ENCODE assay signal across 22 cellular contexts in genomic region chr2:128394004-128394730, GRCh38.
DNase-seq lines count a peak whose midpoint lies in the region; ATAC-seq, FAIRE-seq and TF ChIP-seq lines count a peak whose summit lies in the region.
"Had no signal": no experiment of that assay in that cellular context is flagged by ENCODE, and none has a peak within 500 bp of the region (broad histone marks: within the 10 kb centered on the region; RNA-seq: fewer than 3 reads in every experiment).

No MANE protein-coding gene starts in this region.

- DNase-seq in CD14-positive monocyte (ENCODE audit: low spot score) (peak; percentile 2), OCI-M1 (lab: John Stamatoyannopoulos, UW) (peak; percentile 18), H1 (ENCODE audit: low read depth in 1 of 2, low spot score in 2 of 2) (no peak), posterior vena cava (ENCODE audit: low spot score) (peak; percentile 22), MCF 10A (ENCODE audit: unreplicated experiment) (no peak), germinal center (ENCODE audit: low spot score) (no peak), SK-N-SH (no peak)
- DNase-seq: AML-193; CD4-positive, alpha-beta memory T cell; DMS79 treated with DMSO at 0.1 percent for 48 hours; GDM1; MM.1S; NCI-H1105; NCI-H187; NCI-H2171; NCI-H82; SHP77 had no signal

- TF ChIP-seq RAD21 in H1 (IDR thresholded peaks at IDR 0.05 in 1 of 2, conservative IDR thresholded peaks at IDR 0.05 in 1 of 2; ENCODE audit: low read depth in 2 of 2, low read length in 2 of 2) (no peak), SK-N-SH (IDR thresholded peaks at IDR 0.05; ENCODE audit: low read length) (no peak)

- H3K36me3 ChIP-seq in H1 (ENCODE audit: control insufficient read depth in 2 of 4, insufficient read depth in 4 of 4, low read length in 3 of 4) (no peaks in the 10 kb centered on the region), SK-N-SH (replicated peaks in 1 of 2; ENCODE audit: control insufficient read depth in 1 of 2, insufficient read depth in 2 of 2, low read length in 1 of 2) (no peaks in the 10 kb centered on the region)
- H3K36me3 ChIP-seq: Peyer's patch had no signal

- no peak overlapping the region for H2BK20ac ChIP-seq in H1 (ENCODE audit: low read length)

- H2BK120ac ChIP-seq in H1 (replicated peaks; ENCODE audit: low read depth, low read length), result no peak overlapping the region

- no peak overlapping the region for H3K4ac ChIP-seq in H1 (replicated peaks; ENCODE audit: insufficient read length, low read depth, low read length)

- H2AFZ ChIP-seq in H1 (ENCODE audit: low read length), result no peak overlapping the region
- H2AFZ ChIP-seq in SK-N-SH (ENCODE audit: low read depth), result no peak overlapping the region

- H3K27ac ChIP-seq in H1 (ENCODE audit: low read depth, low read length) (no peak overlapping the region), SK-N-SH (ENCODE audit: low read depth in 2 of 2, low read length in 1 of 2) (no peak overlapping the region)
- H3K27ac ChIP-seq: Peyer's patch had no signal

- H3K79me1 ChIP-seq in H1 (ENCODE audit: low read depth, low read length), result no peaks in the 10 kb centered on the region

- POLR2A ChIA-PET in H1 (lab: Charles Lee; ENCODE audit: partially characterized antibody), result interaction anchor here (0.9 kb wide), 1 partner anchor 49 kb away, joined by 4 read pairs; no protein-coding TSS in a partner anchor
- POLR2A ChIA-PET in MCF 10A (lab: Yijun Ruan, JAX), result no interaction called here
- POLR2A ChIA-PET in SK-N-SH (lab: Yijun Ruan, JAX), result interaction anchor here (0.9 kb wide), 1 partner anchor 20 kb away, joined by 3 read pairs; no protein-coding TSS in a partner anchor

- peak overlapping the region; percentile 40; the same call in 1 of the 2 replicates for H2BK12ac ChIP-seq in H1 (ENCODE audit: low read depth, low read length)

- H3K27me3 Mint-ChIP-seq in CD14-positive monocyte (ENCODE audit: low read depth in 3 of 3), result peaks cover 0 to 2% (median 0%) of the 10 kb centered on the region in 3 donors
- no peaks in the 10 kb centered on the region for H3K27me3 Mint-ChIP-seq in MCF 10A (ENCODE audit: insufficient read depth, unreplicated experiment)

- H2BK5ac ChIP-seq in H1 (ENCODE audit: low read depth, low read length), result no peak overlapping the region

- TF ChIP-seq POLR2A in H1 (IDR thresholded peaks at IDR 0.05; ENCODE audit: control extremely low read depth in 1 of 2, low read depth in 2 of 2, low read length in 2 of 2), result no peak

- H3K56ac ChIP-seq in H1 (replicated peaks; ENCODE audit: insufficient read length, low read depth, low read length), result no peak overlapping the region

- H3K36me3 Mint-ChIP-seq in CD14-positive monocyte, result no peaks in the 10 kb centered on the region
- no peaks in the 10 kb centered on the region for H3K36me3 Mint-ChIP-seq in MCF 10A (ENCODE audit: insufficient read depth, unreplicated experiment)
- H3K36me3 Mint-ChIP-seq: CD4-positive, alpha-beta memory T cell had no signal

- intact Hi-C loops in CD14-positive monocyte (cut with micrococcal nuclease) (no loop called here), posterior vena cava (cut with DNase I) (no loop called here), MCF 10A (cut with micrococcal nuclease) (no loop called here)

- no peak overlapping the region for H3K18ac ChIP-seq in H1 (ENCODE audit: extremely low read depth, low read length)

- ATAC-seq in HG02981 (IDR thresholded peaks at IDR 0.05; ENCODE audit: unreplicated experiment), result no peak

- H4K91ac ChIP-seq in H1 (replicated peaks; ENCODE audit: insufficient read length, low read length), result peak overlapping the region; percentile 3

- H3K27me3 ChIP-seq in H1 (replicated peaks in 1 of 4; ENCODE audit: control insufficient read depth in 3 of 4, extremely low read depth in 1 of 4, insufficient read depth in 3 of 4, low read length in 3 of 4) (no peaks in the 10 kb centered on the region), SK-N-SH (ENCODE audit: insufficient read depth) (no peaks in the 10 kb centered on the region)
- H3K27me3 ChIP-seq: Peyer's patch had no signal

- no peak overlapping the region for H2AK5ac ChIP-seq in H1 (ENCODE audit: low read depth, low read length)

- no peak overlapping the region; the same call in 1 of the 2 replicates for H4K8ac ChIP-seq in H1 (ENCODE audit: extremely low read depth, insufficient read depth, low read length)

- no peak overlapping the region for H3K4me2 ChIP-seq in H1 (ENCODE audit: insufficient read depth in 1 of 2, low read depth in 2 of 2, low read length in 2 of 2)
- H3K4me2 ChIP-seq in SK-N-SH, result no peak overlapping the region

- CTCF ChIA-PET in H1 (lab: Charles Lee; ENCODE audit: partially characterized antibody), result interaction anchor here (0.6 to 1.6 kb wide), 9 partner anchors 8 to 561 kb away, joined by 3 to 5 read pairs (median 3); no protein-coding TSS in a partner anchor
- CTCF ChIA-PET in MCF 10A (lab: Yijun Ruan, JAX), result no interaction called here
- CTCF ChIA-PET in SK-N-SH (lab: Yijun Ruan, JAX), result interaction anchor here (0.9 to 1.3 kb wide), 2 partner anchors 23 to 342 kb away, joined by 3 to 5 read pairs; no protein-coding TSS in a partner anchor

- H3K79me2 ChIP-seq in H1 (ENCODE audit: control insufficient read depth in 1 of 2, insufficient read depth in 2 of 2, low read length in 2 of 2) (no peaks in the 10 kb centered on the region), SK-N-SH (ENCODE audit: insufficient read depth) (no peaks in the 10 kb centered on the region)

- H4K20me1 ChIP-seq in H1 (replicated peaks in 1 of 2; ENCODE audit: control insufficient read depth in 1 of 2, insufficient read depth in 2 of 2, low read length in 2 of 2) (no peaks in the 10 kb centered on the region), SK-N-SH (ENCODE audit: insufficient read depth) (no peaks in the 10 kb centered on the region)

- H3K9me2 ChIP-seq in SK-N-SH, result no peaks in the 10 kb centered on the region

- H3F3A ChIP-seq in SK-N-SH (replicated peaks; ENCODE audit: insufficient read depth), result no peaks in the 10 kb centered on the region

- no peak overlapping the region for H3K4me3 ChIP-seq in H1 (ENCODE audit: extremely low read depth in 1 of 4, insufficient read depth in 2 of 4, low read depth in 3 of 4, low read length in 4 of 4)
- no peak overlapping the region for H3K4me3 ChIP-seq in SK-N-SH (ENCODE audit: low read depth in 2 of 2, low read length in 1 of 2)
- H3K4me3 ChIP-seq: Peyer's patch had no signal

- no TSS peak for BruUV-seq in MCF 10A (replicated peaks; lab: Mats Ljungman, UMichigan)

- H3K9ac ChIP-seq in H1 (replicated peaks in 1 of 4; ENCODE audit: extremely low read depth in 1 of 4, low read depth in 3 of 4, low read length in 3 of 4) (no peak overlapping the region), SK-N-SH (no peak overlapping the region)

- peak overlapping the region; percentile 40; the same call in 1 of the 2 replicates for H2BK15ac ChIP-seq in H1 (ENCODE audit: low read length)

- H3K23ac ChIP-seq in H1 (ENCODE audit: insufficient read length), result no peak overlapping the region

- TF ChIP-seq EP300 in H1 (IDR thresholded peaks at IDR 0.05; ENCODE audit: borderline replicate concordance in 1 of 2, low read depth in 2 of 2, low read length in 2 of 2), result no peak
- no peak for TF ChIP-seq EP300 in SK-N-SH (IDR thresholded peaks at IDR 0.05; ENCODE audit: borderline replicate concordance in 1 of 2, low read depth in 1 of 2, low read length in 1 of 2)

- no peak for FAIRE-seq in H1 (lab: Jason Lieb, UNC)
- FAIRE-seq: D721Med, GM12892, GM19239 had no signal

- TF ChIP-seq CTCF in CD14-positive monocyte (IDR thresholded peaks at IDR 0.05) (no peak), H1 (IDR thresholded peaks at IDR 0.05; ENCODE audit: control extremely low read depth in 1 of 3, insufficient read depth in 1 of 3, low read depth in 1 of 3, low read length in 3 of 3) (no peak), MCF 10A (IDR thresholded peaks at IDR 0.05; ENCODE audit: unreplicated experiment) (no peak), SK-N-SH (IDR thresholded peaks at IDR 0.05) (no peak)

- H3K4me3 Mint-ChIP-seq in CD14-positive monocyte (no peak overlapping the region), MCF 10A (ENCODE audit: unreplicated experiment) (no peak overlapping the region)
- H3K4me3 Mint-ChIP-seq: CD4-positive, alpha-beta memory T cell had no signal

- no peaks in the 10 kb centered on the region for H3K23me2 ChIP-seq in H1 (ENCODE audit: low read depth, low read length)

- H3K4me1 Mint-ChIP-seq in CD14-positive monocyte, result no peaks in the 10 kb centered on the region
- no peaks in the 10 kb centered on the region for H3K4me1 Mint-ChIP-seq in MCF 10A (ENCODE audit: insufficient read depth, unreplicated experiment)
- H3K4me1 Mint-ChIP-seq: CD4-positive, alpha-beta memory T cell had no signal

- no peak overlapping the region for H3K27ac Mint-ChIP-seq in CD14-positive monocyte
- H3K27ac Mint-ChIP-seq in MCF 10A (ENCODE audit: low read depth, unreplicated experiment), result no peak overlapping the region
- H3K27ac Mint-ChIP-seq: CD4-positive, alpha-beta memory T cell had no signal

- H3K9me3 ChIP-seq in H1 (ENCODE audit: insufficient read depth in 2 of 2, low read depth in 1 of 2, low read length in 1 of 2) (no peaks in the 10 kb centered on the region), SK-N-SH (no peaks in the 10 kb centered on the region)
- H3K9me3 ChIP-seq: Peyer's patch had no signal

- peaks cover 0 to 3% (median 0%) of the 10 kb centered on the region in 7 donors for H3K9me3 Mint-ChIP-seq in CD14-positive monocyte
- H3K9me3 Mint-ChIP-seq in MCF 10A (ENCODE audit: unreplicated experiment), result no peaks in the 10 kb centered on the region
- H3K9me3 Mint-ChIP-seq: CD4-positive, alpha-beta memory T cell had no signal

- WGBS in H1 (ENCODE audit: extremely low coverage in 1 of 2, insufficient coverage in 1 of 2, insufficient read length in 1 of 2, insufficient replicate concordance in 2 of 2, low coverage in 1 of 2, low lambda C conversion rate in 2 of 2, missing lambda C conversion rate in 1 of 2), 2 experiments, result 88% methylated on average over 11 of the region's 11 CpGs; no CpG with 5 or more reads in 1 of the 2 experiments
- WGBS in SK-N-SH (ENCODE audit: low lambda C conversion rate), result 52% methylated on average over 11 of the region's 11 CpGs

- H3K14ac ChIP-seq in H1 (ENCODE audit: insufficient read length), result no peak overlapping the region

- H4K5ac ChIP-seq in H1 (ENCODE audit: insufficient read length, low read depth, low read length), result no peak overlapping the region

- peaks cover 0 to 14% (median 9%) of the 10 kb centered on the region in 4 experiments; a peak in 6 of 7 replicates for H3K4me1 ChIP-seq in H1 (replicated peaks in 1 of 4; ENCODE audit: control insufficient read depth in 3 of 4, insufficient read depth in 4 of 4, low read length in 3 of 4)
- peaks cover 0 to 11% of the 10 kb centered on the region in 2 experiments; a peak in 2 of 4 replicates for H3K4me1 ChIP-seq in SK-N-SH (ENCODE audit: control insufficient read depth in 1 of 2, insufficient read depth in 2 of 2, low read depth in 1 of 2, low read length in 1 of 2)
- H3K4me1 ChIP-seq: Peyer's patch had no signal

TF ChIP-seq in SK-N-SH, 30 proteins besides CTCF, POLR2A, EP300 and RAD21 (continues in another document):
- no peak for TF ChIP-seq MXI1 (IDR thresholded peaks at IDR 0.05; ENCODE audit: low read depth, low read length)
- TF ChIP-seq ELF1 (IDR thresholded peaks at IDR 0.05), result no peak
- no peak for TF ChIP-seq RCOR1 (IDR thresholded peaks at IDR 0.05; ENCODE audit: low read length)
- TF ChIP-seq NRF1 (IDR thresholded peaks at IDR 0.05; ENCODE audit: low read depth, low read length), result no peak

Comparison
In these comparisons a context has a peak if more than half of its experiments do, and no peak if none do; other contexts are left out.
1. DNase-seq: peak in CD14-positive monocyte (single experiment), OCI-M1 (single experiment) and posterior vena cava (single experiment); none in H1 (0 of 2), MCF 10A (single experiment), germinal center (single experiment) and SK-N-SH (single experiment).